In genomic region chr2:102025583-102026267, GRCh38 we compare ENCODE assay signal across 12 cellular contexts. TPM values are rescaled to one million over a fixed set of nuclear protein-coding genes. Genes with fewer than 3 reads are reported as not detected.
DNase-seq lines count a peak whose midpoint lies in the region; ATAC-seq and TF ChIP-seq lines count a peak whose summit lies in the region.
"Had no signal": no experiment of that assay in that cellular context is flagged by ENCODE, and none has a peak within 500 bp of the region (broad histone marks: within the 10 kb centered on the region; RNA-seq: fewer than 3 reads in every experiment).

No MANE protein-coding gene starts in this region.

- peak overlapping the region in 1 of 2 experiments; percentile 87; a peak in 2 of 4 replicates for H3K27ac ChIP-seq in SK-N-SH (ENCODE audit: low read depth in 2 of 2, low read length in 1 of 2)
- H3K27ac ChIP-seq: C4-2B, RWPE1 had no signal

- no peak for TF ChIP-seq RAD21 in SK-N-SH (IDR thresholded peaks at IDR 0.05; ENCODE audit: low read length)

- peaks cover 7% of the 10 kb centered on the region for H3F3A ChIP-seq in SK-N-SH (replicated peaks; ENCODE audit: insufficient read depth)

- no peak overlapping the region for H2AFZ ChIP-seq in SK-N-SH (ENCODE audit: low read depth)

- POLR2A ChIA-PET in SK-N-SH (lab: Yijun Ruan, JAX): no interaction called here

- peaks cover 9% of the 10 kb centered on the region for H3K4me1 Mint-ChIP-seq in endothelial cell (ENCODE audit: unreplicated experiment)

- no peak for TF ChIP-seq CTCF in GM13976 (IDR thresholded peaks at IDR 0.05; ENCODE audit: borderline replicate concordance, control extremely low read depth, extremely low read depth, insufficient read depth, missing control alignments)
- no peak for TF ChIP-seq CTCF in SK-N-SH (IDR thresholded peaks at IDR 0.05)
- TF ChIP-seq CTCF in endothelial cell (IDR thresholded peaks at IDR 0.05; ENCODE audit: unreplicated experiment): no peak

- WGBS in SK-N-SH (ENCODE audit: low lambda C conversion rate): 71% methylated on average over 6 of the region's 6 CpGs

- no peaks in the 10 kb centered on the region for H3K9me2 ChIP-seq in SK-N-SH

- TF ChIP-seq EP300 in SK-N-SH (IDR thresholded peaks at IDR 0.05; ENCODE audit: borderline replicate concordance in 1 of 2, low read depth in 1 of 2, low read length in 1 of 2): no peak

- H3K4me1 ChIP-seq in SK-N-SH (ENCODE audit: control insufficient read depth in 1 of 2, insufficient read depth in 2 of 2, low read depth in 1 of 2, low read length in 1 of 2): 0 out of 4 replicates have a peak, but pooled peaks cover 0 to 11% of the 10 kb centered on the region in 2 experiments

- H3K79me2 ChIP-seq in SK-N-SH (ENCODE audit: insufficient read depth): no peaks in the 10 kb centered on the region

- no peak overlapping the region for H3K4me3 Mint-ChIP-seq in endothelial cell (ENCODE audit: unreplicated experiment)

- H3K9me3 Mint-ChIP-seq in endothelial cell (ENCODE audit: unreplicated experiment): no peaks in the 10 kb centered on the region

- ATAC-seq in GM21423 (IDR thresholded peaks at IDR 0.05; ENCODE audit: unreplicated experiment) (peak; percentile 54), HG03196 (IDR thresholded peaks at IDR 0.05; ENCODE audit: unreplicated experiment) (peak; percentile 50)

- H3K27ac Mint-ChIP-seq in endothelial cell (ENCODE audit: unreplicated experiment): no peak overlapping the region

- in situ Hi-C loops in GM13976 (cut with MboI; ENCODE audit: low sequenced_read_pairs, unreplicated experiment): loop anchor here (10.0 kb wide), 1 partner anchor 419 kb away; no protein-coding TSS in a partner anchor

- peaks cover 5% of the 10 kb centered on the region for H3K27me3 Mint-ChIP-seq in endothelial cell (ENCODE audit: unreplicated experiment)

- no peaks in the 10 kb centered on the region for H3K36me3 ChIP-seq in SK-N-SH (replicated peaks in 1 of 2; ENCODE audit: control insufficient read depth in 1 of 2, insufficient read depth in 2 of 2, low read length in 1 of 2)

- H3K36me3 Mint-ChIP-seq in endothelial cell (ENCODE audit: low read depth, unreplicated experiment): no peaks in the 10 kb centered on the region

- no peaks in the 10 kb centered on the region for H4K20me1 ChIP-seq in SK-N-SH (ENCODE audit: insufficient read depth)

- no peak overlapping the region for H3K4me2 ChIP-seq in SK-N-SH

- H3K27me3 ChIP-seq in SK-N-SH (ENCODE audit: insufficient read depth): no peaks in the 10 kb centered on the region

- DNase-seq in GM13976 (ENCODE audit: low spot score): peak; percentile 42
- peak; percentile 20 for DNase-seq in medulla oblongata (ENCODE audit: extremely low spot score)
- no peak for DNase-seq in SK-N-SH
- no peak for DNase-seq in endothelial cell (ENCODE audit: low spot score)
- DNase-seq in occipital lobe (lab: John Stamatoyannopoulos, UW): no peak
- no peak for DNase-seq in putamen (ENCODE audit: low spot score)
- DNase-seq: head of caudate nucleus had no signal

- H3K9me3 ChIP-seq in SK-N-SH: no peaks in the 10 kb centered on the region

- CTCF ChIA-PET in SK-N-SH (lab: Yijun Ruan, JAX): interaction anchor here (0.9 to 2.3 kb wide), 2 partner anchors 216 to 330 kb away, joined by 3 to 27 read pairs; partner anchors contain the start of gene IL18R1

- no peak overlapping the region for H3K4me3 ChIP-seq in SK-N-SH (ENCODE audit: low read depth in 2 of 2, low read length in 1 of 2)

- H3K9ac ChIP-seq in SK-N-SH: no peak overlapping the region

TF ChIP-seq in SK-N-SH, 30 proteins besides CTCF, POLR2A, EP300 and RAD21:
- TF ChIP-seq EZH2phosphoT487 (IDR thresholded peaks at IDR 0.05; ENCODE audit: borderline replicate concordance, low read depth) (no peak), GABPA (IDR thresholded peaks at IDR 0.05; ENCODE audit: low read depth) (no peak), NRF1 (IDR thresholded peaks at IDR 0.05; ENCODE audit: low read depth, low read length) (no peak), PBX3 (IDR thresholded peaks at IDR 0.05) (no peak), TEAD4 (IDR thresholded peaks at IDR 0.05; ENCODE audit: borderline replicate concordance, insufficient read depth) (no peak), MAX (IDR thresholded peaks at IDR 0.05; ENCODE audit: low read depth) (no peak), RFX5 (IDR thresholded peaks at IDR 0.05; ENCODE audit: low read length) (no peak), POLR2AphosphoS5 (IDR thresholded peaks at IDR 0.05; ENCODE audit: low read depth, low read length) (no peak), TCF12 (IDR thresholded peaks at IDR 0.05) (no peak), GATA2 (CRISPR knock-in tag; IDR thresholded peaks at IDR 0.05) (no peak), RXRA (IDR thresholded peaks at IDR 0.05; ENCODE audit: borderline replicate concordance, low read depth) (no peak), YY1 (IDR thresholded peaks at IDR 0.05; ENCODE audit: low read depth) (no peak), REST (IDR thresholded peaks at IDR 0.05; ENCODE audit: low read depth, low read length) (no peak), FOSL2 (IDR thresholded peaks at IDR 0.05; ENCODE audit: borderline replicate concordance, low read depth) (no peak), NFIC (IDR thresholded peaks at IDR 0.05; ENCODE audit: borderline replicate concordance) (no peak), CHD2 (IDR thresholded peaks at IDR 0.05; ENCODE audit: low read length, partially characterized antibody) (no peak), MXI1 (IDR thresholded peaks at IDR 0.05; ENCODE audit: low read depth, low read length) (no peak), ELF1 (IDR thresholded peaks at IDR 0.05) (no peak)
TF ChIP-seq in SK-N-SH: peak in this region for 0.

RNA-seq across cellular contexts. Expression of gene IL1R2, which starts 34.0 kb away (rescaled TPM):
- 0.16 and 0.49 TPM in 2 replicates for polyA plus RNA-seq in SK-N-SH (2012; rRNA removed)
- polyA plus RNA-seq in SK-N-SH (2012; cell fraction: cytosol; rRNA removed): 0.31 and 0.36 TPM in 2 replicates
- 0.09 and 0.12 TPM in 2 replicates for polyA plus RNA-seq in SK-N-SH (2012; cell fraction: nucleus; rRNA removed)
- total RNA-seq in endothelial cell (ENCODE audit: unreplicated experiment) (not detected), occipital lobe (not detected)
- total RNA-seq: M059J had no signal

Comparison
In these comparisons a context has a peak if more than half of its experiments do, and no peak if none do; other contexts are left out.
1. DNase-seq: peak in GM13976 (single experiment) and medulla oblongata (single experiment); none in SK-N-SH (single experiment), endothelial cell (single experiment), occipital lobe (single experiment) and putamen (single experiment).